ENCODE assay signal across 2 cellular contexts in genomic region chr16:53053967-53054669, GRCh38.
TF ChIP-seq lines count a peak whose summit lies in the region.

No MANE protein-coding gene starts in this region.

TF ChIP-seq in GM12878, 131 proteins besides CTCF, POLR2A, EP300 and RAD21:
- TF ChIP-seq MLLT1 (IDR thresholded peaks at IDR 0.05) (peak; percentile 59; the same call in 1 of the 2 replicates), TARDBP (IDR thresholded peaks at IDR 0.05; ENCODE audit: borderline replicate concordance) (peak; percentile 21; the same call in 1 of the 2 replicates), EGR1 (IDR thresholded peaks at IDR 0.05; ENCODE audit: borderline replicate concordance in 1 of 2, low read depth in 2 of 2, low read length in 2 of 2) (no peak), PAX5 (IDR thresholded peaks at IDR 0.05; ENCODE audit: borderline replicate concordance, low read depth, low read length) (no peak), SMAD1 (IDR thresholded peaks at IDR 0.05; ENCODE audit: low read depth, partially characterized antibody) (no peak), NR2C2 (IDR thresholded peaks at IDR 0.05; ENCODE audit: borderline replicate concordance, control insufficient read depth, insufficient read length, low read depth) (no peak), FOS (IDR thresholded peaks at IDR 0.05; ENCODE audit: borderline replicate concordance, extremely low read depth, insufficient read length) (no peak), SMC3 (IDR thresholded peaks at IDR 0.05; ENCODE audit: borderline replicate concordance, low read length) (no peak), RUNX3 (IDR thresholded peaks at IDR 0.05; ENCODE audit: low read length) (no peak), TAF1 (IDR thresholded peaks at IDR 0.05; ENCODE audit: borderline replicate concordance, low read depth, low read length) (no peak), NFIC (IDR thresholded peaks at IDR 0.05; ENCODE audit: low read depth, low read length) (peak; percentile 16; the same call in 1 of the 2 replicates), MYB (IDR thresholded peaks at IDR 0.05; ENCODE audit: borderline replicate concordance, low read depth, low read length) (no peak), SKIL (IDR thresholded peaks at IDR 0.05; ENCODE audit: low read depth, poor library complexity, severe bottlenecking) (no peak), TCF3 (IDR thresholded peaks at IDR 0.05; ENCODE audit: borderline replicate concordance, insufficient read depth, low read depth, low read length) (no peak), MEF2B (IDR thresholded peaks at IDR 0.05; ENCODE audit: partially characterized antibody, poor library complexity, severe bottlenecking) (no peak), HDGF (IDR thresholded peaks at IDR 0.05) (0 out of 2 replicates have a peak, but pooled peaks have one; percentile 18), SIN3A (IDR thresholded peaks at IDR 0.05; ENCODE audit: low read depth, low read length) (no peak)

TF ChIP-seq in liver, 16 proteins besides CTCF, POLR2A, EP300 and RAD21:
- no peak for TF ChIP-seq FOXA2 (IDR thresholded peaks at IDR 0.05)
- TF ChIP-seq MAX (IDR thresholded peaks at IDR 0.05), result peak; percentile 76
